10 cellular contexts compared by ENCODE assay signal in the genomic region with DNA sequence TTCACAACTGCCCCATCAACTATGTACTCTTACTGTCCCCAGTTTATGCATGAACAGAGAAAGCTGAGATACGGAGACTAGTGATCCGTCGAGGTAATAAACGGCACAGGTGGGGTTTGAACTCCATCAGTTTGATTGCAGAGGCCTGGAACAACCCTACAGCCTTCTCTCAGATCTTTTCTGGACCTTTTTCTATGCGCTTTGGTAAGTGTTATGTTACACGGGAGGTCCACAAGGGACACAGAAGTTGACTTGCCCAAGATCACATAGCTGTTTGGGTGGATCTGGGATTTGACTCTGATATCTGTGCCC. TPM values are rescaled to one million over a fixed set of nuclear protein-coding genes. Genes with fewer than 3 reads are reported as not detected.
DNase-seq lines count a peak whose midpoint lies in the region; ATAC-seq and TF ChIP-seq lines count a peak whose summit lies in the region.
"Had no signal": no experiment of that assay in that cellular context is flagged by ENCODE, and none has a peak within 500 bp of the region (broad histone marks: within the 10 kb centered on the region; RNA-seq: fewer than 3 reads in every experiment).

No MANE protein-coding gene starts in this region.

- in situ Hi-C loops in GM13976 (cut with MboI; ENCODE audit: low sequenced_read_pairs, unreplicated experiment) = no loop called here

- no peaks in the 10 kb centered on the region for H3K27me3 ChIP-seq in adrenal gland
- H3K27me3 ChIP-seq in left lung = no peaks in the 10 kb centered on the region
- H3K27me3 ChIP-seq in thoracic aorta (replicated peaks; ENCODE audit: insufficient read depth) = no peaks in the 10 kb centered on the region

- WGBS in adrenal gland, 4 donors = 41 to 65% (median 49%) methylated on average over 6 of the region's 6 CpGs

- intact Hi-C loops in adrenal gland (cut with DNase I) (no loop called here), left lung (cut with DNase I) (no loop called here)

- H3K9me3 Mint-ChIP-seq in activated CD8-positive, alpha-beta memory T cell treated with anti-CD3 and anti-CD28 coated beads, Interleukin-2, amount 10 ng/mL, durations not matched to agents 7 days and 5 days (ENCODE audit: low read depth) = peaks cover 2% of the 10 kb centered on the region

- peaks cover 5 to 9% of the 10 kb centered on the region in 2 donors for H3K4me1 ChIP-seq in adrenal gland (replicated peaks in 1 of 2)
- peaks cover 7 to 41% of the 10 kb centered on the region in 2 donors for H3K4me1 ChIP-seq in left lung
- H3K4me1 ChIP-seq in thoracic aorta (ENCODE audit: control insufficient read depth in 1 of 2, low read depth in 2 of 2) = peaks cover 7 to 9% of the 10 kb centered on the region in 2 donors

- peak overlapping the region; percentile 69 for H3K27ac Mint-ChIP-seq in activated CD8-positive, alpha-beta memory T cell treated with anti-CD3 and anti-CD28 coated beads, Interleukin-2, amount 10 ng/mL, durations not matched to agents 7 days and 5 days

- peak overlapping the region; percentile 71 for H3K4me3 Mint-ChIP-seq in activated CD8-positive, alpha-beta memory T cell treated with anti-CD3 and anti-CD28 coated beads, Interleukin-2, amount 10 ng/mL, durations not matched to agents 7 days and 5 days

- H3K4me3 ChIP-seq in adrenal gland (peak overlapping the region in 1 of 4 donors; percentile 64), left lung (peak overlapping the region; percentile 17 to 66), thoracic aorta (peak overlapping the region; percentile 63)

- H3K4me1 Mint-ChIP-seq in activated CD8-positive, alpha-beta memory T cell treated with anti-CD3 and anti-CD28 coated beads, Interleukin-2, amount 10 ng/mL, durations not matched to agents 7 days and 5 days = peaks cover 13% of the 10 kb centered on the region

- no peak for TF ChIP-seq POLR2A in adrenal gland (IDR thresholded peaks at IDR 0.05)

- TF ChIP-seq CTCF in adrenal gland (IDR thresholded peaks at IDR 0.05) (peak in 1 of 6 experiments; percentile 28), left lung (IDR thresholded peaks at IDR 0.05) (no peak), thoracic aorta (IDR thresholded peaks at IDR 0.05) (no peak), GM13976 (IDR thresholded peaks at IDR 0.05; ENCODE audit: borderline replicate concordance, control extremely low read depth, extremely low read depth, insufficient read depth, missing control alignments) (no peak)

- H3K36me3 ChIP-seq in adrenal gland (replicated peaks in 1 of 2) (peaks cover 0 to 24% of the 10 kb centered on the region in 2 donors), left lung (peaks cover 0 to 25% of the 10 kb centered on the region in 2 donors), thoracic aorta (peaks cover 12% of the 10 kb centered on the region)

- H3K9me3 ChIP-seq in adrenal gland (replicated peaks in 1 of 3) (no peaks in the 10 kb centered on the region), left lung (no peaks in the 10 kb centered on the region), thoracic aorta (no peaks in the 10 kb centered on the region)

- H3K36me3 Mint-ChIP-seq in activated CD8-positive, alpha-beta memory T cell treated with anti-CD3 and anti-CD28 coated beads, Interleukin-2, amount 10 ng/mL, durations not matched to agents 7 days and 5 days = peaks cover 12% of the 10 kb centered on the region

- peaks cover 4% of the 10 kb centered on the region for H3K27me3 Mint-ChIP-seq in activated CD8-positive, alpha-beta memory T cell treated with anti-CD3 and anti-CD28 coated beads, Interleukin-2, amount 10 ng/mL, durations not matched to agents 7 days and 5 days

- DNase-seq in activated CD8-positive, alpha-beta memory T cell treated with anti-CD3 and anti-CD28 coated beads, Interleukin-2, amount 10 ng/mL, durations not matched to agents 7 days and 5 days = no peak
- DNase-seq in activated CD8-positive, alpha-beta memory T cell treated with anti-CD3 and anti-CD28 coated beads, Interleukin-2, amount 50 U/mL, for 4 hours = no peak
- DNase-seq in adrenal gland (no peak), left lung (no peak), thoracic aorta (ENCODE audit: low spot score) (no peak), GM13976 (ENCODE audit: low spot score) (no peak), COLO668 (lab: John Stamatoyannopoulos, UW; ENCODE audit: unreplicated experiment) (no peak)

- no peak for ATAC-seq in activated CD8-positive, alpha-beta memory T cell treated with anti-CD3 and anti-CD28 coated beads, Interleukin-2, amount 10 ng/mL, durations not matched to agents 7 days and 5 days
- ATAC-seq in left lung = no peak
- ATAC-seq in thoracic aorta (ENCODE audit: insufficient number of reproducible peaks, low FRiP score, low read depth) = no peak
- no peak for ATAC-seq in HG02642 (IDR thresholded peaks at IDR 0.05; ENCODE audit: poor library complexity, unreplicated experiment)

- CTCF ChIA-PET in activated CD8-positive, alpha-beta memory T cell treated with anti-CD3 and anti-CD28 coated beads, Interleukin-2, amount 10 ng/mL, durations not matched to agents 7 days and 5 days (lab: Charles Lee) = interaction anchor here (0.6 to 2.9 kb wide), 14 partner anchors 9 to 213 kb away, joined by 3 to 27 read pairs (median 5); a partner anchor contains a TSS

- peak overlapping the region in 3 of 5 donors; percentile 1 to 96 (median 79) for H3K27ac ChIP-seq in adrenal gland
- H3K27ac ChIP-seq in left lung = peak overlapping the region; percentile 73 to 84
- peak overlapping the region; percentile 51 to 62 for H3K27ac ChIP-seq in thoracic aorta

RNA-seq across cellular contexts. Expression of a gene that starts 1.1 kb away (rescaled TPM):
- total RNA-seq in activated CD8-positive, alpha-beta memory T cell treated with anti-CD3 and anti-CD28 coated beads, Interleukin-2, amount 10 ng/mL, durations not matched to agents 7 days and 5 days = 10 to 100 TPM; 60.3 to 64.8 TPM
- 10 to 100 TPM; 33.5 to 59.2 (median 53.5) TPM for total RNA-seq in adrenal gland
- 100 to 1,000 TPM in 1 of 3 donors, 10 to 100 TPM in 2; 30.0 to 107 (median 93.9) TPM for polyA plus RNA-seq in adrenal gland
- 10 to 100 TPM; 41.6 to 62.9 TPM for total RNA-seq in left lung
- total RNA-seq in thoracic aorta = 10 to 100 TPM; 42.7 to 51.2 TPM

RNA-seq across cellular contexts. Expression of a gene that starts 29.4 kb away (rescaled TPM):
- total RNA-seq in activated CD8-positive, alpha-beta memory T cell treated with anti-CD3 and anti-CD28 coated beads, Interleukin-2, amount 10 ng/mL, durations not matched to agents 7 days and 5 days = not detected
- 10 to 100 TPM in 3 of 8 donors, 1 to 10 TPM in 5; 2.0 to 46.5 (median 8.6) TPM for total RNA-seq in adrenal gland
- 100 to 1,000 TPM in 1 of 3 donors, 10 to 100 TPM in 2; 58.4 to 283 (median 60.1) TPM for polyA plus RNA-seq in adrenal gland
- 100 to 1,000 TPM in 1 of 2 donors, 10 to 100 TPM in 1; 32.0 to 101 TPM for total RNA-seq in left lung
- 100 to 1,000 TPM; 146 to 302 TPM for total RNA-seq in thoracic aorta
- total RNA-seq: M059J had no signal

RNA-seq across cellular contexts. Expression of a gene that starts 45.8 kb away (rescaled TPM):
- total RNA-seq in activated CD8-positive, alpha-beta memory T cell treated with anti-CD3 and anti-CD28 coated beads, Interleukin-2, amount 10 ng/mL, durations not matched to agents 7 days and 5 days = 1 to 10 TPM in 1 of 2 experiments, under 1 TPM in 1; 0.52 to 1.3 TPM
- total RNA-seq in adrenal gland (10 to 100 TPM in 1 of 8 donors, 1 to 10 TPM in 5, under 1 TPM in 2; 0.66 to 14.8 (median 3.9) TPM), left lung (10 to 100 TPM in 1 of 2 donors, 1 to 10 TPM in 1; 7.3 to 11.7 TPM), thoracic aorta (100 to 1,000 TPM; 426 to 455 TPM)
- polyA plus RNA-seq in adrenal gland = 100 to 1,000 TPM in 1 of 3 donors, 10 to 100 TPM in 1, 1 to 10 TPM in 1; 4.3 to 178 (median 40.1) TPM

RNA-seq across cellular contexts. Expression of a gene that starts 56.3 kb away (rescaled TPM):
- total RNA-seq in activated CD8-positive, alpha-beta memory T cell treated with anti-CD3 and anti-CD28 coated beads, Interleukin-2, amount 10 ng/mL, durations not matched to agents 7 days and 5 days = not detected
- total RNA-seq in adrenal gland = not detected
- polyA plus RNA-seq in adrenal gland = not detected
- total RNA-seq in left lung = not detected
- total RNA-seq in thoracic aorta = not detected
- total RNA-seq: Daoy, M059J had no signal

Comparison
In these comparisons a context has a peak if more than half of its experiments do, and no peak if none do; other contexts are left out.
1. RNA of a gene that starts 45.8 kb away (total RNA-seq): 426 to 455 TPM in thoracic aorta; 7.3 to 11.7 TPM in left lung, 0.66 to 14.8 TPM in adrenal gland and 0.52 to 1.3 TPM in activated CD8-positive, alpha-beta memory T cell treated with anti-CD3 and anti-CD28 coated beads, Interleukin-2, amount 10 ng/mL, durations not matched to agents 7 days and 5 days; every median in the first group is over 10 times any median in the second.
2. Peak in every context shown above with its lines, with median percentiles within 50 percentile points of each other: H3K27ac ChIP-seq.